Comparison of ENCODE assay signal across 11 cellular contexts in the genomic region with DNA sequence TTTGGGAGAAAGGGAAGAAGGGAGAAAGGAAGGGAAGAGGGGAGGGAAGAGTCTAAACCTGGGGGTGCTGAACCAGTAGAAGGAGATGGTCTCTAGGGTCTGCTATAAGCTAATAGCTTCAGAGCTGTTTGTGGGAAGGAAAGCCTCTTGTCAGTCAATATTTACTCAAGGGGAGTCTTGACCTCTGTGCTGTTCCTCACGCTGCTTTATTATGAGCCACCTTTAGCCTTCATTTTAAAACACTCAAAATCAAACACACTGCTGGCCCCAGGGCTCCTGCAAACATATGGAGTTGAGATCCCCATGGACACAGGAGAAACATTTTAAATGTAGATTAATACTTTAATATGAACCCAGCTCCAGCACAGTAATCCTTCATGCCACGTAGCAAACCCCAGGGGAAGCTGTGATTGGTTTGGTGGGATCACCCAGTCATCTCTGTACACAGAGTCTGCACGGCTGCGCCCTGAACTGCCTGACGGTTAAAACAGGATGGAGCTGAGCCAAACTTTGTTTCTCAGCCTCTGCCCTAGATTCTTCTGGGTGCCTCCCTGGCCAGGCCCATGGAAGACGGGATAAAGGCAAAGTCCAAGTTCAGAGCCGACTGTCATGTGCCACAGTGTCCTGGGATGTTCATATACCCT. TPM values are rescaled to one million over a fixed set of nuclear protein-coding genes. Genes with fewer than 3 reads are reported as not detected.
DNase-seq lines count a peak whose midpoint lies in the region; TF ChIP-seq lines count a peak whose summit lies in the region.
"Had no signal": no experiment of that assay in that cellular context is flagged by ENCODE, and none has a peak within 500 bp of the region (broad histone marks: within the 10 kb centered on the region; RNA-seq: fewer than 3 reads in every experiment).

No MANE protein-coding gene starts in this region.

- no peak overlapping the region for H3K9ac ChIP-seq in OCI-LY3 (ENCODE audit: low read length)

- no peak for TF ChIP-seq CTCF in OCI-LY3 (IDR thresholded peaks at IDR 0.05; ENCODE audit: low read depth, low read length)
- no peak for TF ChIP-seq CTCF in fibroblast of villous mesenchyme (IDR thresholded peaks at IDR 0.05; ENCODE audit: insufficient read depth, low read depth, low read length)
- no peak for TF ChIP-seq CTCF in testis (IDR thresholded peaks at IDR 0.05)
- no peak for TF ChIP-seq CTCF in OCI-LY7 (conservative IDR thresholded peaks at IDR 0.05; ENCODE audit: low read length)
- no peak for TF ChIP-seq CTCF in HFFc6 (IDR thresholded peaks at IDR 0.05)

- H2AFZ ChIP-seq in OCI-LY3 (ENCODE audit: low read depth, low read length) (peak overlapping the region; percentile 61), OCI-LY7 (ENCODE audit: low read length) (no peak overlapping the region)

- H3K9me3 ChIP-seq in OCI-LY3 (ENCODE audit: insufficient read depth, low read length) (no peaks in the 10 kb centered on the region), testis (no peaks in the 10 kb centered on the region), OCI-LY7 (ENCODE audit: low read length) (no peaks in the 10 kb centered on the region)
- H3K9me3 ChIP-seq: heart left ventricle had no signal

- peaks cover 17% of the 10 kb centered on the region for H3K4me1 Mint-ChIP-seq in activated naive CD4-positive, alpha-beta T cell treated with anti-CD3 and anti-CD28 coated beads, Interleukin-2, amount 50 U/mL, for 24 hours
- peaks cover 2% of the 10 kb centered on the region for H3K4me1 Mint-ChIP-seq in HFFc6 (ENCODE audit: low read depth)

- WGBS in testis, 2 donors, result 34 to 66% methylated on average over 6 to 7 of the region's 7 CpGs

- H3K27ac ChIP-seq in OCI-LY3 (ENCODE audit: low read length) (no peak overlapping the region), testis (no peak overlapping the region), OCI-LY7 (ENCODE audit: low read depth, low read length, poor library complexity, severe bottlenecking) (no peak overlapping the region)
- H3K27ac ChIP-seq: heart left ventricle had no signal

- no peaks in the 10 kb centered on the region for H3K36me3 ChIP-seq in OCI-LY3 (replicated peaks; ENCODE audit: low read depth, low read length)
- no peaks in the 10 kb centered on the region for H3K36me3 ChIP-seq in testis (ENCODE audit: low read depth, missing control alignments)
- no peaks in the 10 kb centered on the region for H3K36me3 ChIP-seq in OCI-LY7 (ENCODE audit: insufficient read depth, low read length)
- H3K36me3 ChIP-seq: heart left ventricle had no signal

- H3K9me3 Mint-ChIP-seq in activated naive CD4-positive, alpha-beta T cell treated with anti-CD3 and anti-CD28 coated beads, Interleukin-2, amount 50 U/mL, for 24 hours, result no peaks in the 10 kb centered on the region
- H3K9me3 Mint-ChIP-seq in HFFc6, result no peaks in the 10 kb centered on the region
- H3K9me3 Mint-ChIP-seq: CD4-positive, alpha-beta T cell had no signal

- DNase-seq in activated naive CD4-positive, alpha-beta T cell (lab: John Stamatoyannopoulos, UW), result no peak
- DNase-seq in fibroblast of villous mesenchyme (ENCODE audit: low read depth), result peak; percentile 4
- peak; percentile 77 for DNase-seq in testis
- no peak for DNase-seq in OCI-LY7 (ENCODE audit: low spot score)
- DNase-seq in MV-4-11 (lab: John Stamatoyannopoulos, UW), result no peak
- no peak for DNase-seq in HFFc6
- DNase-seq: CD4-positive, alpha-beta T cell had no signal

- no peaks in the 10 kb centered on the region for H4K20me1 ChIP-seq in OCI-LY3 (ENCODE audit: insufficient read depth, low read length)
- no peaks in the 10 kb centered on the region for H4K20me1 ChIP-seq in OCI-LY7 (ENCODE audit: insufficient read depth, low read length)

- H3K79me2 ChIP-seq in OCI-LY3 (ENCODE audit: low read length) (no peaks in the 10 kb centered on the region), OCI-LY7 (ENCODE audit: insufficient read depth, low read depth, low read length) (no peaks in the 10 kb centered on the region)

- no peak overlapping the region for H3K4me3 Mint-ChIP-seq in activated naive CD4-positive, alpha-beta T cell treated with anti-CD3 and anti-CD28 coated beads, Interleukin-2, amount 50 U/mL, for 24 hours
- H3K4me3 Mint-ChIP-seq in HFFc6, result no peak overlapping the region
- H3K4me3 Mint-ChIP-seq: CD4-positive, alpha-beta T cell; WTC11 had no signal

- no peak for TF ChIP-seq POLR2A in testis (IDR thresholded peaks at IDR 0.05)

- POLR2A ChIA-PET in OCI-LY7 (lab: Charles Lee), result interaction anchor here (0.7 kb wide), 1 partner anchor 52 kb away, joined by 5 read pairs; no protein-coding TSS in a partner anchor

- H3K36me3 Mint-ChIP-seq in activated naive CD4-positive, alpha-beta T cell treated with anti-CD3 and anti-CD28 coated beads, Interleukin-2, amount 50 U/mL, for 24 hours, result no peaks in the 10 kb centered on the region
- H3K36me3 Mint-ChIP-seq in HFFc6 (ENCODE audit: low read depth), result no peaks in the 10 kb centered on the region
- H3K36me3 Mint-ChIP-seq: WTC11 had no signal

- H3K27ac Mint-ChIP-seq in activated naive CD4-positive, alpha-beta T cell treated with anti-CD3 and anti-CD28 coated beads, Interleukin-2, amount 50 U/mL, for 24 hours, result peak overlapping the region; percentile 97
- H3K27ac Mint-ChIP-seq in HFFc6, result no peak overlapping the region
- H3K27ac Mint-ChIP-seq: WTC11 had no signal

- no peaks in the 10 kb centered on the region for H3K9me2 ChIP-seq in OCI-LY7 (ENCODE audit: insufficient read depth, low read length)

- H3K4me3 ChIP-seq in OCI-LY3 (ENCODE audit: low read length) (peak overlapping the region; percentile 33; the same call in 1 of the 2 replicates), fibroblast of villous mesenchyme (ENCODE audit: low read depth, low read length) (no peak overlapping the region), testis (no peak overlapping the region), OCI-LY7 (ENCODE audit: low read depth, low read length, poor library complexity, severe bottlenecking) (no peak overlapping the region)
- H3K4me3 ChIP-seq: heart left ventricle had no signal

- H3K27me3 ChIP-seq in OCI-LY3 (ENCODE audit: low read depth, low read length) (no peaks in the 10 kb centered on the region), testis (no peaks in the 10 kb centered on the region)

- no TSS peak for BruUV-seq in OCI-LY7 (replicated peaks; lab: Mats Ljungman, UMichigan)

- peaks cover 8% of the 10 kb centered on the region for H3K4me1 ChIP-seq in OCI-LY3 (ENCODE audit: low read length)
- peaks cover 6% of the 10 kb centered on the region for H3K4me1 ChIP-seq in testis
- H3K4me1 ChIP-seq in OCI-LY7 (ENCODE audit: insufficient read depth, low read length, poor library complexity, severe bottlenecking), result no peaks in the 10 kb centered on the region
- H3K4me1 ChIP-seq: heart left ventricle had no signal

- H3K4me2 ChIP-seq in OCI-LY3 (ENCODE audit: low read length), result peak overlapping the region; percentile 56
- H3K4me2 ChIP-seq in OCI-LY7 (ENCODE audit: low read length), result no peak overlapping the region

- CTCF ChIA-PET in OCI-LY7 (lab: Charles Lee; ENCODE audit: unreplicated experiment), result interaction anchor here (0.6 kb wide), 1 partner anchor 111 kb away, joined by 3 read pairs; no protein-coding TSS in a partner anchor

- intact Hi-C loops in testis (cut with DNase I; ENCODE audit: low total_unique reads), result no loop called here
- intact Hi-C loops in OCI-LY7 (cut with micrococcal nuclease; ENCODE audit: unreplicated experiment), result no loop called here

- H3K27me3 Mint-ChIP-seq in activated naive CD4-positive, alpha-beta T cell treated with anti-CD3 and anti-CD28 coated beads, Interleukin-2, amount 50 U/mL, for 24 hours, result no peaks in the 10 kb centered on the region
- peaks cover 27% of the 10 kb centered on the region for H3K27me3 Mint-ChIP-seq in HFFc6 (ENCODE audit: insufficient read depth)

RNA-seq across cellular contexts. Expression of gene VWA5B1, which starts 40.2 kb away (rescaled TPM):
- not detected in 2 replicates for total RNA-seq in fibroblast of villous mesenchyme
- 10 to 100 TPM; 13.1 to 23.0 TPM for total RNA-seq in testis
- 16.2 TPM for polyA plus RNA-seq in testis (ENCODE audit: insufficient read depth, low read depth, low replicate concordance)
- total RNA-seq in OCI-LY7 (2014; rRNA removed; shearing (Covaris generic)), result 0.18 and 0.25 TPM in 2 replicates
- total RNA-seq in OCI-LY7 (2022), result 0.13 and 0.19 TPM in 2 replicates
- not detected for total RNA-seq in HFFc6 (2021; fragmentation: NEBNext Ultra II Directional; extraction: Animal tissue kit (Norgen Biotek cat#: 25700))

Comparison
In these comparisons a context has a peak if more than half of its experiments do, and no peak if none do; other contexts are left out.
1. DNase-seq: peak in fibroblast of villous mesenchyme (single experiment) and testis (single experiment); none in activated naive CD4-positive, alpha-beta T cell (0 of 4), OCI-LY7 (single experiment), MV-4-11 (single experiment) and HFFc6 (single experiment).
2. RNA of gene VWA5B1, which starts 40.2 kb away (total RNA-seq): 13.1 to 23.0 TPM in testis; 0.13 to 0.25 TPM in OCI-LY7, not detected in fibroblast of villous mesenchyme and not detected in HFFc6; every median in the first group is over 10 times any median in the second.